In genomic region chr9:126516936-126517750, GRCh38 we compare ENCODE assay signal across 1 cellular context.
TF ChIP-seq lines count a peak whose summit lies in the region.

No MANE protein-coding gene starts in this region.

TF ChIP-seq in HepG2, 621 proteins besides CTCF, POLR2A, EP300 and RAD21 (continued from another document and continues in another):
- TF ChIP-seq HMGXB4 (CRISPR knock-in tag; IDR thresholded peaks at IDR 0.05; ENCODE audit: borderline replicate concordance in 1 of 2, low read depth in 1 of 2) (0 out of 4 replicates have a peak, but pooled peaks of 1 of the 2 experiments have one; percentile 43), ZNF350 (CRISPR knock-in tag; IDR thresholded peaks at IDR 0.05; ENCODE audit: borderline replicate concordance, low read depth) (peak; percentile 34; the same call in 1 of the 2 replicates), STAT5B (CRISPR knock-in tag; IDR thresholded peaks at IDR 0.05) (no peak), ZNF343 (CRISPR knock-in tag; IDR thresholded peaks at IDR 0.05) (0 out of 2 replicates have a peak, but pooled peaks have one; percentile 40), TFDP2 (CRISPR knock-in tag; IDR thresholded peaks at IDR 0.05) (0 out of 2 replicates have a peak, but pooled peaks have one; percentile 36), ZNF263 (CRISPR knock-in tag; IDR thresholded peaks at IDR 0.05) (peak; percentile 88), ZNF749 (CRISPR knock-in tag; IDR thresholded peaks at IDR 0.05; ENCODE audit: borderline replicate concordance) (0 out of 2 replicates have a peak, but pooled peaks have one; percentile 24), AGO1 (IDR thresholded peaks at IDR 0.05; ENCODE audit: low read depth, low read length, poor library complexity, severe bottlenecking) (no peak), SOX13 (IDR thresholded peaks at IDR 0.05) (no peak), SOX13 (CRISPR knock-in tag; conservative IDR thresholded peaks at IDR 0.05 in 1 of 2, IDR thresholded peaks at IDR 0.05 in 1 of 2) (peak in 1 of 2 experiments; percentile 44; a peak in 1 of 4 replicates), CEBPG (CRISPR knock-in tag; IDR thresholded peaks at IDR 0.05) (0 out of 2 replicates have a peak, but pooled peaks have one; percentile 4), ATAD3A (CRISPR knock-in tag; IDR thresholded peaks at IDR 0.05) (no peak), NCOA2 (CRISPR knock-in tag; IDR thresholded peaks at IDR 0.05) (peak; percentile 74; the same call in 1 of the 2 replicates), CHD2 (IDR thresholded peaks at IDR 0.05; ENCODE audit: low read depth, low read length) (no peak), HOXA3 (CRISPR knock-in tag; IDR thresholded peaks at IDR 0.05) (no peak), ZNF792 (CRISPR knock-in tag; IDR thresholded peaks at IDR 0.05) (0 out of 2 replicates have a peak, but pooled peaks have one; percentile 26), SIX4 (CRISPR knock-in tag; IDR thresholded peaks at IDR 0.05) (peak; percentile 67), TEF (CRISPR knock-in tag; IDR thresholded peaks at IDR 0.05) (no peak), TFDP1 (CRISPR knock-in tag; IDR thresholded peaks at IDR 0.05; ENCODE audit: borderline replicate concordance) (peak; percentile 39; the same call in 1 of the 2 replicates), ZNF260 (CRISPR knock-in tag; IDR thresholded peaks at IDR 0.05; ENCODE audit: borderline replicate concordance, low read depth) (no peak), NR2F6 (IDR thresholded peaks at IDR 0.05) (0 out of 2 replicates have a peak, but pooled peaks have one; percentile 20), NR2F6 (CRISPR knock-in tag; IDR thresholded peaks at IDR 0.05) (0 out of 2 replicates have a peak, but pooled peaks have one; percentile 12), ASH2L (IDR thresholded peaks at IDR 0.05; ENCODE audit: insufficient read length, low read depth, low read length) (peak; percentile 52), PAX8 (CRISPR knock-in tag; IDR thresholded peaks at IDR 0.05; ENCODE audit: borderline replicate concordance) (no peak), ZNF691 (CRISPR knock-in tag; IDR thresholded peaks at IDR 0.05; ENCODE audit: borderline replicate concordance, low read depth) (peak; percentile 81; the same call in 1 of the 2 replicates), HNF1A (IDR thresholded peaks at IDR 0.05; ENCODE audit: low read depth) (no peak), HNF1A (CRISPR knock-in tag; IDR thresholded peaks at IDR 0.05; ENCODE audit: borderline replicate concordance) (peak; percentile 78), POLR2G (IDR thresholded peaks at IDR 0.05; ENCODE audit: low read depth, low read length) (peak; percentile 54), RXRA (CRISPR knock-in tag; IDR thresholded peaks at IDR 0.05) (peak; percentile 42; the same call in 1 of the 2 replicates), ZNF609 (CRISPR knock-in tag; IDR thresholded peaks at IDR 0.05; ENCODE audit: borderline replicate concordance) (0 out of 2 replicates have a peak, but pooled peaks have one; percentile 36), ZNF556 (CRISPR knock-in tag; IDR thresholded peaks at IDR 0.05; ENCODE audit: borderline replicate concordance) (0 out of 2 replicates have a peak, but pooled peaks have one; percentile 40), PAXIP1 (CRISPR knock-in tag; conservative IDR thresholded peaks at IDR 0.05) (peak; percentile 27; the same call in 1 of the 2 replicates), ZNF280D (CRISPR knock-in tag; IDR thresholded peaks at IDR 0.05) (no peak), PAF1 (CRISPR knock-in tag; IDR thresholded peaks at IDR 0.05) (no peak), IRF2 (CRISPR knock-in tag; IDR thresholded peaks at IDR 0.05) (0 out of 2 replicates have a peak, but pooled peaks have one; percentile 23)
